ENCODE assay signal across 15 cellular contexts in genomic region chr5:178348356-178349146, GRCh38.
"Had no signal": no experiment of that assay in that cellular context is flagged by ENCODE, and none has a peak within 500 bp of the region (broad histone marks: within the 10 kb centered on the region; RNA-seq: fewer than 3 reads in every experiment).

No MANE protein-coding gene starts in this region.

- FAIRE-seq: bronchial epithelial cell, keratinocyte, urothelium cell line had no signal

- H3K36me3 ChIP-seq: heart left ventricle, thoracic aorta had no signal

- H3K4me1 Mint-ChIP-seq: activated naive CD8-positive, alpha-beta T cell treated with anti-CD3 and anti-CD28 coated beads for 36 hours; T-cell had no signal

- H3K9me3 Mint-ChIP-seq: activated CD4-positive, alpha-beta memory T cell treated with anti-CD3 and anti-CD28 coated beads for 36 hours; activated naive CD8-positive, alpha-beta T cell treated with anti-CD3 and anti-CD28 coated beads for 36 hours; stimulated activated naive CD8-positive, alpha-beta T cell treated with anti-CD3 and anti-CD28 coated beads, Interleukin-15, Interleukin-2, amounts not matched to agents 100 ng/mL and 50 ng/mL, for 24 hours; T-cell had no signal

- DNase-seq: activated CD4-positive, alpha-beta memory T cell treated with anti-CD3 and anti-CD28 coated beads for 36 hours; activated gamma-delta T cell; activated naive CD8-positive, alpha-beta T cell treated with anti-CD3 and anti-CD28 coated beads for 36 hours; activated T-cell treated with anti-CD3 and anti-CD28 coated beads, Interleukin-2, amount 50 U/mL, for 48 hours; foreskin melanocyte; stimulated activated CD4-positive, alpha-beta T cell treated with anti-CD3 and anti-CD28 coated beads, Interleukin-4, amount 100 ng/mL, for 1 hour; stimulated activated CD8-positive, alpha-beta memory T cell treated with anti-CD3 and anti-CD28 coated beads, Interleukin-4, amount 100 ng/mL, for 48 hours; T-cell; T1000 had no signal

- H3K9me3 ChIP-seq: heart left ventricle, thoracic aorta had no signal

- H3K27ac ChIP-seq: heart left ventricle, thoracic aorta had no signal

- H3K27ac Mint-ChIP-seq: activated CD4-positive, alpha-beta memory T cell treated with anti-CD3 and anti-CD28 coated beads for 36 hours; activated naive CD8-positive, alpha-beta T cell treated with anti-CD3 and anti-CD28 coated beads for 36 hours; stimulated activated naive CD8-positive, alpha-beta T cell treated with anti-CD3 and anti-CD28 coated beads, Interleukin-15, Interleukin-2, amounts not matched to agents 100 ng/mL and 50 ng/mL, for 24 hours; T-cell had no signal

- H3K4me3 Mint-ChIP-seq: activated CD4-positive, alpha-beta memory T cell treated with anti-CD3 and anti-CD28 coated beads for 36 hours; activated naive CD8-positive, alpha-beta T cell treated with anti-CD3 and anti-CD28 coated beads for 36 hours; stimulated activated naive CD8-positive, alpha-beta T cell treated with anti-CD3 and anti-CD28 coated beads, Interleukin-15, Interleukin-2, amounts not matched to agents 100 ng/mL and 50 ng/mL, for 24 hours; T-cell had no signal

- H3K4me3 ChIP-seq: heart left ventricle, thoracic aorta had no signal

- H3K27me3 Mint-ChIP-seq: activated naive CD8-positive, alpha-beta T cell treated with anti-CD3 and anti-CD28 coated beads for 36 hours had no signal

- H3K36me3 Mint-ChIP-seq: activated CD4-positive, alpha-beta memory T cell treated with anti-CD3 and anti-CD28 coated beads for 36 hours; activated naive CD8-positive, alpha-beta T cell treated with anti-CD3 and anti-CD28 coated beads for 36 hours; T-cell had no signal

- ATAC-seq: heart left ventricle, T-cell had no signal
